ENCODE assay signal across 8 cellular contexts in genomic region chr6:145964948-145965366, GRCh38. TPM values are rescaled to one million over a fixed set of nuclear protein-coding genes. Genes with fewer than 3 reads are reported as not detected.
A peak's percentile ranks its signal among the peaks of the same experiment; 100 is the strongest.
DNase-seq lines count a peak whose midpoint lies in the region; ATAC-seq and TF ChIP-seq lines count a peak whose summit lies in the region.

No MANE protein-coding gene starts in this region.

- no peaks in the 10 kb centered on the region for H3K27me3 ChIP-seq in CD8-positive, alpha-beta memory T cell (ENCODE audit: insufficient read depth, low read length, poor library complexity, severe bottlenecking)
- no peaks in the 10 kb centered on the region for H3K27me3 ChIP-seq in Loucy (ENCODE audit: insufficient read depth, low read length, poor library complexity, severe bottlenecking)
- H3K27me3 ChIP-seq in muscle layer of duodenum (ENCODE audit: low read depth, low read length), result no peaks in the 10 kb centered on the region

- H3K27me3 Mint-ChIP-seq in CD8-positive, alpha-beta memory T cell, result no peaks in the 10 kb centered on the region
- H3K27me3 Mint-ChIP-seq in central memory CD8-positive, alpha-beta T cell, result no peaks in the 10 kb centered on the region

- no peaks in the 10 kb centered on the region for H3K9me2 ChIP-seq in Loucy (replicated peaks; ENCODE audit: low read depth, low read length)

- peaks cover 13% of the 10 kb centered on the region for H4K20me1 ChIP-seq in Loucy (ENCODE audit: insufficient read depth, low read length, poor library complexity, severe bottlenecking)

- peaks cover 3 to 17% (median 9%) of the 10 kb centered on the region in 3 donors for H3K36me3 Mint-ChIP-seq in CD8-positive, alpha-beta memory T cell
- peaks cover 8% of the 10 kb centered on the region for H3K36me3 Mint-ChIP-seq in central memory CD8-positive, alpha-beta T cell (ENCODE audit: insufficient read depth)

- no peaks in the 10 kb centered on the region for H3K9me3 Mint-ChIP-seq in CD8-positive, alpha-beta memory T cell
- H3K9me3 Mint-ChIP-seq in central memory CD8-positive, alpha-beta T cell, result no peaks in the 10 kb centered on the region

- peak overlapping the region; percentile 90 for H2AFZ ChIP-seq in Loucy (ENCODE audit: low read length)

- H3K4me2 ChIP-seq in Loucy (ENCODE audit: low read depth, low read length, poor library complexity, severe bottlenecking), result peak overlapping the region; percentile 71

- H3K27ac Mint-ChIP-seq in CD8-positive, alpha-beta memory T cell, result peak overlapping the region; percentile 87 to 99 (median 98)
- H3K27ac Mint-ChIP-seq in central memory CD8-positive, alpha-beta T cell (ENCODE audit: low read depth), result peak overlapping the region; percentile 94

- H3K36me3 ChIP-seq in CD8-positive, alpha-beta memory T cell (ENCODE audit: insufficient read depth, low read length), result no peaks in the 10 kb centered on the region
- H3K36me3 ChIP-seq in Loucy (ENCODE audit: insufficient read depth, low read length), result no peaks in the 10 kb centered on the region
- H3K36me3 ChIP-seq in muscle layer of duodenum (ENCODE audit: control insufficient read depth in 1 of 2, insufficient read depth in 2 of 2, low read length in 2 of 2), result no peaks in the 10 kb centered on the region

- POLR2A ChIA-PET in CD8-positive, alpha-beta memory T cell (lab: Charles Lee), result interaction anchor here (1.2 to 2.4 kb wide), 3 partner anchors 150 to 230 kb away, joined by 3 to 15 read pairs (median 7); partner anchors contain the start of genes EPM2A and FBXO30

- peaks cover 38% of the 10 kb centered on the region for H3K4me1 ChIP-seq in CD8-positive, alpha-beta memory T cell (ENCODE audit: insufficient read depth, low read length)
- H3K4me1 ChIP-seq in Loucy (ENCODE audit: insufficient read depth, low read length, poor library complexity, severe bottlenecking), result peaks cover 39% of the 10 kb centered on the region
- peaks cover 6 to 30% of the 10 kb centered on the region in 2 donors for H3K4me1 ChIP-seq in muscle layer of duodenum (ENCODE audit: control insufficient read depth in 1 of 2, insufficient read depth in 2 of 2, low read length in 2 of 2)

- peak overlapping the region; percentile 77 for H3K9ac ChIP-seq in Loucy (ENCODE audit: low read depth, low read length, poor library complexity, severe bottlenecking)

- peaks cover 38 to 59% (median 50%) of the 10 kb centered on the region in 3 donors for H3K4me1 Mint-ChIP-seq in CD8-positive, alpha-beta memory T cell
- peaks cover 32% of the 10 kb centered on the region for H3K4me1 Mint-ChIP-seq in central memory CD8-positive, alpha-beta T cell

- H3K27ac ChIP-seq in CD8-positive, alpha-beta memory T cell (ENCODE audit: low read depth, low read length), result peak overlapping the region; percentile 81
- peak overlapping the region; percentile 75 for H3K27ac ChIP-seq in muscle layer of duodenum (ENCODE audit: low read length)

- CTCF ChIA-PET in CD8-positive, alpha-beta memory T cell (lab: Charles Lee), result interaction anchor here (0.6 to 2.2 kb wide), 5 partner anchors 9 to 230 kb away, joined by 3 to 5 read pairs (median 4); partner anchors contain the start of gene EPM2A

- H3K79me2 ChIP-seq in Loucy (ENCODE audit: insufficient read depth, low read length), result peaks cover 42% of the 10 kb centered on the region

- no peak for ATAC-seq in central memory CD8-positive, alpha-beta T cell (replicated peaks; ENCODE audit: extremely low read depth, poor library complexity, severe bottlenecking)
- ATAC-seq in HG03045 (IDR thresholded peaks at IDR 0.05; ENCODE audit: unreplicated experiment), result no peak

- H3K4me3 Mint-ChIP-seq in CD8-positive, alpha-beta memory T cell, result peak overlapping the region; percentile 94 to 100 (median 99)
- peak overlapping the region; percentile 99 for H3K4me3 Mint-ChIP-seq in central memory CD8-positive, alpha-beta T cell

- H3K9me3 ChIP-seq in CD8-positive, alpha-beta memory T cell (ENCODE audit: low read length), result no peaks in the 10 kb centered on the region
- no peaks in the 10 kb centered on the region for H3K9me3 ChIP-seq in Loucy (ENCODE audit: insufficient read depth, low read depth, low read length)
- no peaks in the 10 kb centered on the region for H3K9me3 ChIP-seq in muscle layer of duodenum (ENCODE audit: control insufficient read depth in 1 of 2, low read length in 2 of 2)

- H3K4me3 ChIP-seq in CD8-positive, alpha-beta memory T cell (ENCODE audit: low read length), result peak overlapping the region; percentile 81
- H3K4me3 ChIP-seq in Loucy (ENCODE audit: low read length, poor library complexity, severe bottlenecking) (peak overlapping the region; percentile 85), muscle layer of duodenum (ENCODE audit: low read depth in 1 of 2, low read length in 2 of 2) (peak overlapping the region; percentile 81 to 86)

- no peaks in the 10 kb centered on the region for H3F3A ChIP-seq in Loucy (ENCODE audit: low read depth)

- DNase-seq in CD8-positive, alpha-beta memory T cell, result peak in 1 of 5 donors; percentile 1
- no peak for DNase-seq in central memory CD8-positive, alpha-beta T cell (ENCODE audit: low spot score in 2 of 2)
- DNase-seq in germinal center (ENCODE audit: low spot score) (no peak), activated gamma-delta T cell (lab: John Stamatoyannopoulos, UW) (no peak), NCI-H2196 treated with DMSO at 0.1 percent for 48 hours (lab: John Stamatoyannopoulos, UW; ENCODE audit: unreplicated experiment) (no peak)

- TF ChIP-seq CTCF in Loucy (conservative IDR thresholded peaks at IDR 0.05; ENCODE audit: low read length), result no peak

RNA-seq across cellular contexts. Expression of gene SHPRH, which starts 0.8 kb away (rescaled TPM):
- total RNA-seq in CD8-positive, alpha-beta memory T cell, result 10 to 100 TPM; 13.4 to 15.0 TPM
- 8.1 TPM for polyA plus RNA-seq in CD8-positive, alpha-beta memory T cell
